ENCODE assay signal across 9 cellular contexts in the genomic region with DNA sequence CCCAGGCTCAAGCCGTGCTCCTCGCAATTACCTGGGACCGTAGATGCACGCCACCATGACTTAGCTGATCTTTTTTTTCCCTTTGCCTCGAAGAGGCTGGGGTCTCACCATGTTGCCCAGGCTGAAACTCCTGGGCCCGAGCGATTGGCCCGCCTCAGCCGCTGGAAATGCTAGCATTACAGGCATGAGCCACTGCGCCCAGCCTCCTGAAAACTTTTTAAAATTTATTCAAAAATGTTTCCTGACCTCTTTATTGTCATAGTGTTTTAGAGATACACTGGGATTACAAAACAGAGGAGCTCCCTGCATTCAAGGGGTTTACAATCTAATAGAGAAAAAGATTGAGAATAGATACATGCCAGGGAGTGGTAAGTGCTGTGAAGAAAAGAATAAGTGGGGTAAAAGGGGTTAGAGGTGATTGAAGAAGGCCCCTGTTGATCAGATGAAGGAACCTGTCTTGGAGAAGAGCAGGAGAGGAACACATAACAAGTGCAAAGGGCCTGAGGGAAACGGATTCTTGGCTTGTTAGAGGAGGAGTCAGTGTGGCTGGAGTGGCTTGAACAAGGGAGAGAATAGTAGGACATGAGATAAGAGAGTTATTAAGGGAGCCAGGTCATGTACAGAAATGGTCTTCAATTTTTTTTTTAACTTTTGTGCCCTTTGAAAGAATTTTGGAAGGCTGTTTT. TPM values are rescaled to one million over a fixed set of nuclear protein-coding genes. Genes with fewer than 3 reads are reported as not detected.
DNase-seq lines count a peak whose midpoint lies in the region; ATAC-seq, FAIRE-seq and TF ChIP-seq lines count a peak whose summit lies in the region.
"Had no signal": no experiment of that assay in that cellular context is flagged by ENCODE, and none has a peak within 500 bp of the region (broad histone marks: within the 10 kb centered on the region; RNA-seq: fewer than 3 reads in every experiment).

No MANE protein-coding gene starts in this region.

- H3K36me3 ChIP-seq in MG63 (peaks cover 7% of the 10 kb centered on the region), gastroesophageal sphincter (no peaks in the 10 kb centered on the region), small intestine (ENCODE audit: control insufficient read depth in 2 of 2, insufficient read depth in 2 of 2, low read length in 2 of 2) (no peaks in the 10 kb centered on the region)

- H3K27ac ChIP-seq in gastroesophageal sphincter (peak overlapping the region in 2 of 4 donors; percentile 93 to 97), small intestine (ENCODE audit: low read depth in 1 of 2, low read length in 1 of 2) (no peak overlapping the region)

- ATAC-seq in gastroesophageal sphincter = no peak
- no peak for ATAC-seq in GM18873 (IDR thresholded peaks at IDR 0.05; ENCODE audit: low FRiP score, unreplicated experiment)

- peak overlapping the region; percentile 87 for H3K4me3 ChIP-seq in MG63
- peak overlapping the region in 1 of 2 donors; percentile 97 for H3K4me3 ChIP-seq in gastroesophageal sphincter
- H3K4me3 ChIP-seq in small intestine (ENCODE audit: low read depth in 1 of 2, low read length in 2 of 2) = peak overlapping the region in 1 of 2 donors; percentile 69

- H3K9me3 Mint-ChIP-seq in chondrocyte (ENCODE audit: low read depth) (no peaks in the 10 kb centered on the region), osteocyte (ENCODE audit: unreplicated experiment) (no peaks in the 10 kb centered on the region)

- H3K36me3 Mint-ChIP-seq in chondrocyte (ENCODE audit: low read depth) (no peaks in the 10 kb centered on the region), osteocyte (ENCODE audit: unreplicated experiment) (no peaks in the 10 kb centered on the region)

- H3K27me3 Mint-ChIP-seq in chondrocyte (ENCODE audit: low read depth) (no peaks in the 10 kb centered on the region), osteocyte (ENCODE audit: unreplicated experiment) (peaks cover 13% of the 10 kb centered on the region)

- FAIRE-seq in small intestine (lab: Jason Lieb, UNC) = no peak

- no peak for TF ChIP-seq EP300 in gastroesophageal sphincter (IDR thresholded peaks at IDR 0.05)

- 37 to 70% methylated on average over 1 to 2 of the region's 11 CpGs for WGBS in gastroesophageal sphincter (ENCODE audit: low coverage in 1 of 2), 2 donors
- WGBS in small intestine, 3 donors = 83 to 92% (median 88%) methylated on average over 11 of the region's 11 CpGs

- H3K4me1 Mint-ChIP-seq in chondrocyte (ENCODE audit: low read depth) (peaks cover 33% of the 10 kb centered on the region), osteocyte (ENCODE audit: unreplicated experiment) (peaks cover 34% of the 10 kb centered on the region)

- peak overlapping the region; percentile 21 for H3K4me3 Mint-ChIP-seq in chondrocyte (ENCODE audit: unreplicated experiment)
- H3K4me3 Mint-ChIP-seq in osteocyte (ENCODE audit: unreplicated experiment) = peak overlapping the region; percentile 94

- H3K27me3 ChIP-seq in MG63 (no peaks in the 10 kb centered on the region), gastroesophageal sphincter (no peaks in the 10 kb centered on the region), small intestine (ENCODE audit: control insufficient read depth in 2 of 2, insufficient read depth in 2 of 2, low read length in 2 of 2) (no peaks in the 10 kb centered on the region)

- H3K27ac Mint-ChIP-seq in chondrocyte (ENCODE audit: unreplicated experiment) = no peak overlapping the region
- H3K27ac Mint-ChIP-seq in osteocyte (ENCODE audit: unreplicated experiment) = no peak overlapping the region

- H3K9me3 ChIP-seq in MG63 (no peaks in the 10 kb centered on the region), gastroesophageal sphincter (no peaks in the 10 kb centered on the region), small intestine (ENCODE audit: control insufficient read depth, low read depth) (no peaks in the 10 kb centered on the region)

- TF ChIP-seq POLR2A in gastroesophageal sphincter (IDR thresholded peaks at IDR 0.05) = no peak

- H3K4me1 ChIP-seq in gastroesophageal sphincter (peaks cover 5 to 37% (median 21%) of the 10 kb centered on the region in 3 donors), small intestine (ENCODE audit: control insufficient read depth in 2 of 2, insufficient read depth in 1 of 2, low read depth in 1 of 2, low read length in 1 of 2) (peaks cover 7 to 13% of the 10 kb centered on the region in 2 donors)

- DNase-seq in ELF-1 (ENCODE audit: low read depth, low spot score) = peak; percentile 56
- no peak for DNase-seq in MG63
- DNase-seq in chondrocyte (ENCODE audit: low spot score) = no peak
- DNase-seq in osteocyte (ENCODE audit: extremely low spot score, unreplicated experiment) = no peak
- no peak for DNase-seq in small intestine
- DNase-seq in AG20443 (ENCODE audit: low spot score) = no peak
- DNase-seq: NCI-H2081 treated with DMSO at 0.1 percent for 48 hours had no signal

- TF ChIP-seq CTCF in chondrocyte (IDR thresholded peaks at IDR 0.05) = no peak
- TF ChIP-seq CTCF in osteocyte (IDR thresholded peaks at IDR 0.05) = no peak
- TF ChIP-seq CTCF in gastroesophageal sphincter (IDR thresholded peaks at IDR 0.05) = no peak

RNA-seq across cellular contexts. Expression of a gene that starts 1.7 kb away (rescaled TPM):
- 16.9 and 43.4 TPM in 2 replicates for total RNA-seq in MG63 (2014; rRNA removed; shearing (Covaris generic); ENCODE audit: low replicate concordance)
- 24.0 to 28.7 TPM (median 24.0 TPM) in 3 replicates for total RNA-seq in chondrocyte
- total RNA-seq in osteocyte = 32.2 and 33.3 TPM in 2 replicates
- 10 to 100 TPM; 26.7 to 49.0 (median 34.5) TPM for total RNA-seq in gastroesophageal sphincter
- 10 to 100 TPM in 1 of 3 donors, 1 to 10 TPM in 2; 6.9 to 12.7 (median 9.2) TPM for polyA plus RNA-seq in small intestine
